14 cellular contexts compared by ENCODE assay signal in genomic region chr19:46180701-46181385, GRCh38. TPM values are rescaled to one million over a fixed set of nuclear protein-coding genes. Genes with fewer than 3 reads are reported as not detected.
DNase-seq lines count a peak whose midpoint lies in the region; ATAC-seq and TF ChIP-seq lines count a peak whose summit lies in the region.
"Had no signal": no experiment of that assay in that cellular context is flagged by ENCODE, and none has a peak within 500 bp of the region (broad histone marks: within the 10 kb centered on the region; RNA-seq: fewer than 3 reads in every experiment).

No MANE protein-coding gene starts in this region.

- H3K4me3 Mint-ChIP-seq in type B pancreatic cell: no peak overlapping the region
- H3K4me3 Mint-ChIP-seq in activated naive CD8-positive, alpha-beta T cell treated with anti-CD3 and anti-CD28 coated beads, Interleukin-2, amount 50 U/mL, for 24 hours: no peak overlapping the region
- no peak overlapping the region for H3K4me3 Mint-ChIP-seq in Caco-2 (ENCODE audit: unreplicated experiment)
- H3K4me3 Mint-ChIP-seq: activated B cell treated with CpG ODN at 0.5 μM for 24 hours had no signal

- intact Hi-C loops in Caco-2 (cut with micrococcal nuclease; ENCODE audit: unreplicated experiment) (no loop called here), esophagus muscularis mucosa (cut with DNase I) (no loop called here)

- H3K4me1 ChIP-seq in RWPE2 (ENCODE audit: insufficient read depth, poor library complexity, severe bottlenecking): peaks cover 27% of the 10 kb centered on the region
- H3K4me1 ChIP-seq in Caco-2: peaks cover 5% of the 10 kb centered on the region; the same call in 1 of the 2 replicates
- no peaks in the 10 kb centered on the region for H3K4me1 ChIP-seq in esophagus muscularis mucosa

- H3K27ac Mint-ChIP-seq in type B pancreatic cell: peak overlapping the region; percentile 95
- H3K27ac Mint-ChIP-seq in activated naive CD8-positive, alpha-beta T cell treated with anti-CD3 and anti-CD28 coated beads, Interleukin-2, amount 50 U/mL, for 24 hours: no peak overlapping the region
- no peak overlapping the region for H3K27ac Mint-ChIP-seq in Caco-2 (ENCODE audit: unreplicated experiment)
- H3K27ac Mint-ChIP-seq: activated B cell treated with CpG ODN at 0.5 μM for 24 hours had no signal

- CTCF ChIA-PET in Caco-2 (lab: Charles Lee): no interaction called here

- WGBS in esophagus muscularis mucosa: 50% methylated on average over 5 of the region's 5 CpGs

- DNase-seq in HFF-Myc (ENCODE audit: extremely low read depth, low read depth) (peak; percentile 31), RWPE2 (ENCODE audit: low spot score) (peak; percentile 83), fibroblast of mammary gland (ENCODE audit: low read depth) (peak; percentile 77), type B pancreatic cell (ENCODE audit: extremely low spot score, unreplicated experiment) (no peak), Caco-2 (no peak), esophagus muscularis mucosa (ENCODE audit: extremely low spot score) (no peak)
- DNase-seq in activated naive CD8-positive, alpha-beta T cell treated with anti-CD3 and anti-CD28 coated beads, Interleukin-2, amount 50 U/mL, for 24 hours: no peak
- DNase-seq: activated B cell treated with CpG ODN at 0.5 μM for 24 hours; activated CD8-positive, alpha-beta memory T cell treated with anti-CD3 and anti-CD28 coated beads, Interleukin-2, amount 50 U/mL, for 4 hours; dermis blood vessel endothelial cell; KBM-7; left cardiac atrium; NCI-H187 treated with DMSO at 0.1 percent for 48 hours had no signal

- H3K36me3 ChIP-seq in RWPE2 (ENCODE audit: low read depth) (no peaks in the 10 kb centered on the region), Caco-2 (ENCODE audit: control insufficient read depth, insufficient read depth, low read length) (no peaks in the 10 kb centered on the region), esophagus muscularis mucosa (no peaks in the 10 kb centered on the region)

- H3K4me1 Mint-ChIP-seq in type B pancreatic cell (ENCODE audit: unreplicated experiment) (peaks cover 10% of the 10 kb centered on the region), Caco-2 (ENCODE audit: low read depth, unreplicated experiment) (peaks cover 10% of the 10 kb centered on the region)
- H3K4me1 Mint-ChIP-seq in activated naive CD8-positive, alpha-beta T cell treated with anti-CD3 and anti-CD28 coated beads, Interleukin-2, amount 50 U/mL, for 24 hours: peaks cover 35% of the 10 kb centered on the region

- POLR2A ChIA-PET in Caco-2 (lab: Charles Lee): no interaction called here

- peak; percentile 91 for ATAC-seq in RWPE2 (ENCODE audit: low read depth)
- ATAC-seq in activated naive CD8-positive, alpha-beta T cell treated with anti-CD3 and anti-CD28 coated beads, Interleukin-2, amount 50 U/mL, for 24 hours: no peak

- H3K36me3 Mint-ChIP-seq in type B pancreatic cell: no peaks in the 10 kb centered on the region
- no peaks in the 10 kb centered on the region for H3K36me3 Mint-ChIP-seq in activated naive CD8-positive, alpha-beta T cell treated with anti-CD3 and anti-CD28 coated beads, Interleukin-2, amount 50 U/mL, for 24 hours (ENCODE audit: low read depth)
- peaks cover 5% of the 10 kb centered on the region for H3K36me3 Mint-ChIP-seq in Caco-2 (ENCODE audit: insufficient read depth, unreplicated experiment)

- no peak overlapping the region for H3K4me3 ChIP-seq in HFF-Myc (replicated peaks; ENCODE audit: low read depth, low read length)
- H3K4me3 ChIP-seq in RWPE2 (ENCODE audit: severe bottlenecking): no peak overlapping the region
- no peak overlapping the region for H3K4me3 ChIP-seq in fibroblast of mammary gland (ENCODE audit: control insufficient read depth, low read depth, low read length)
- H3K4me3 ChIP-seq in Caco-2 (ENCODE audit: low read depth, low read length): no peak overlapping the region
- H3K4me3 ChIP-seq in esophagus muscularis mucosa: no peak overlapping the region

- no peak for TF ChIP-seq EP300 in esophagus muscularis mucosa (IDR thresholded peaks at IDR 0.05)

- no peak for TF ChIP-seq CTCF in HFF-Myc (IDR thresholded peaks at IDR 0.05; ENCODE audit: low read depth, low read length, missing control alignments)
- TF ChIP-seq CTCF in RWPE2 (IDR thresholded peaks at IDR 0.05; ENCODE audit: poor library complexity, severe bottlenecking): no peak
- TF ChIP-seq CTCF in fibroblast of mammary gland (conservative IDR thresholded peaks at IDR 0.05; ENCODE audit: control insufficient read depth, insufficient read depth, low read depth, low read length): no peak
- no peak for TF ChIP-seq CTCF in type B pancreatic cell (conservative IDR thresholded peaks at IDR 0.05)
- no peak for TF ChIP-seq CTCF in Caco-2 (IDR thresholded peaks at IDR 0.05; ENCODE audit: insufficient read depth in 1 of 2, low read depth in 1 of 2, low read length in 1 of 2, severe bottlenecking in 1 of 2, unreplicated experiment in 1 of 2)
- TF ChIP-seq CTCF in esophagus muscularis mucosa (IDR thresholded peaks at IDR 0.05): no peak

- H3K27me3 ChIP-seq in RWPE2 (ENCODE audit: insufficient read depth, poor library complexity, severe bottlenecking) (no peaks in the 10 kb centered on the region), Caco-2 (replicated peaks; ENCODE audit: control insufficient read depth, insufficient read depth, low read length) (no peaks in the 10 kb centered on the region), esophagus muscularis mucosa (peaks cover 0 to 34% (median 0%) of the 10 kb centered on the region in 4 donors)

- no TSS peak for BruUV-seq in Caco-2 (replicated peaks; lab: Mats Ljungman, UMichigan)

- H3K9me3 ChIP-seq in RWPE2 (ENCODE audit: severe bottlenecking) (no peaks in the 10 kb centered on the region), Caco-2 (0 out of 2 replicates have a peak, but pooled peaks cover 5% of the 10 kb centered on the region), esophagus muscularis mucosa (no peaks in the 10 kb centered on the region)

- H3K27me3 Mint-ChIP-seq in type B pancreatic cell (no peaks in the 10 kb centered on the region), Caco-2 (ENCODE audit: insufficient read depth, unreplicated experiment) (no peaks in the 10 kb centered on the region)
- peaks cover 44% of the 10 kb centered on the region for H3K27me3 Mint-ChIP-seq in activated naive CD8-positive, alpha-beta T cell treated with anti-CD3 and anti-CD28 coated beads, Interleukin-2, amount 50 U/mL, for 24 hours

- H3K9me3 Mint-ChIP-seq in type B pancreatic cell: no peaks in the 10 kb centered on the region
- no peaks in the 10 kb centered on the region for H3K9me3 Mint-ChIP-seq in activated naive CD8-positive, alpha-beta T cell treated with anti-CD3 and anti-CD28 coated beads, Interleukin-2, amount 50 U/mL, for 24 hours
- H3K9me3 Mint-ChIP-seq in Caco-2 (ENCODE audit: unreplicated experiment): peaks cover 11% of the 10 kb centered on the region
- H3K9me3 Mint-ChIP-seq: activated B cell treated with CpG ODN at 0.5 μM for 24 hours had no signal

- no peak for TF ChIP-seq POLR2A in esophagus muscularis mucosa (IDR thresholded peaks at IDR 0.05; ENCODE audit: low read depth)

- H3K27ac ChIP-seq in RWPE2 (ENCODE audit: poor library complexity, severe bottlenecking) (peak overlapping the region; percentile 85), esophagus muscularis mucosa (replicated peaks in 1 of 4) (no peak overlapping the region)

RNA-seq across cellular contexts. Expression of gene IGFL2, which starts 32.8 kb away (rescaled TPM):
- total RNA-seq in type B pancreatic cell (ENCODE audit: low replicate concordance): 104 and 441 TPM in 2 replicates
- total RNA-seq in Caco-2 (2022): 57.7 and 64.7 TPM in 2 replicates
- total RNA-seq in esophagus muscularis mucosa: not detected
- total RNA-seq: activated B cell treated with CpG ODN at 0.5 μM for 24 hours, dermis blood vessel endothelial cell, glomerular endothelial cell, left cardiac atrium had no signal

RNA-seq across cellular contexts. Expression of gene IGFL1, which starts 48.7 kb away (rescaled TPM):
- 0.56 and 0.76 TPM in 2 replicates for total RNA-seq in type B pancreatic cell (ENCODE audit: low replicate concordance)
- not detected in 2 replicates for total RNA-seq in Caco-2 (2022)
- total RNA-seq in esophagus muscularis mucosa: not detected
- total RNA-seq: activated B cell treated with CpG ODN at 0.5 μM for 24 hours, dermis blood vessel endothelial cell, glomerular endothelial cell, left cardiac atrium had no signal

RNA-seq across cellular contexts. Expression of gene IGFL3, which starts 56.4 kb away (rescaled TPM):
- total RNA-seq in type B pancreatic cell (ENCODE audit: low replicate concordance) (not detected in 2 replicates), Caco-2 (2022) (0.53 TPM in 1 of 2 replicates, not detected in the other), esophagus muscularis mucosa (not detected)
- total RNA-seq: activated B cell treated with CpG ODN at 0.5 μM for 24 hours, dermis blood vessel endothelial cell, glomerular endothelial cell, left cardiac atrium had no signal

Comparison
In these comparisons a context has a peak if more than half of its experiments do, and no peak if none do; other contexts are left out.
1. DNase-seq: peak in HFF-Myc (single experiment), RWPE2 (single experiment) and fibroblast of mammary gland (single experiment); none in type B pancreatic cell (single experiment), activated naive CD8-positive, alpha-beta T cell treated with anti-CD3 and anti-CD28 coated beads, Interleukin-2, amount 50 U/mL, for 24 hours (single experiment), Caco-2 (0 of 2) and esophagus muscularis mucosa (single experiment).
2. RNA of gene IGFL2, which starts 32.8 kb away (total RNA-seq): 104 to 441 TPM in type B pancreatic cell and 57.7 to 64.7 TPM in Caco-2; not detected in esophagus muscularis mucosa; every median in the first group is over 10 times any median in the second.